In genomic region chr3:184806567-184807271, GRCh38 we compare ENCODE assay signal across 22 cellular contexts. TPM values are rescaled to one million over a fixed set of nuclear protein-coding genes. Genes with fewer than 3 reads are reported as not detected.
DNase-seq lines count a peak whose midpoint lies in the region; TF ChIP-seq lines count a peak whose summit lies in the region.
"Had no signal": no experiment of that assay in that cellular context is flagged by ENCODE, and none has a peak within 500 bp of the region (broad histone marks: within the 10 kb centered on the region; RNA-seq: fewer than 3 reads in every experiment).

No MANE protein-coding gene starts in this region.

- peak overlapping the region; percentile 37 for H3K27ac Mint-ChIP-seq in dendritic cell treated with granulocyte-macrophage colony-stimulating factor and Interleukin-4, amounts not matched to agents 40 ng/mL and 50 ng/mL, for 4 days
- H3K27ac Mint-ChIP-seq: activated CD4-positive, alpha-beta T cell treated with anti-CD3 and anti-CD28 coated beads, Interleukin-2, amount 10 ng/mL, durations not matched to agents 24 days and 14 days; activated naive CD4-positive, alpha-beta T cell treated with anti-CD3 and anti-CD28 coated beads for 36 hours; CD4-positive, alpha-beta memory T cell had no signal

- peaks cover 45% of the 10 kb centered on the region for H3K4me1 Mint-ChIP-seq in dendritic cell treated with granulocyte-macrophage colony-stimulating factor and Interleukin-4, amounts not matched to agents 40 ng/mL and 50 ng/mL, for 4 days (ENCODE audit: low read depth)

- H3K27me3 ChIP-seq in neutrophil (peaks cover 1% of the 10 kb centered on the region), BE2C (no peaks in the 10 kb centered on the region), dorsolateral prefrontal cortex (peaks cover 0 to 8% (median 0%) of the 10 kb centered on the region in 45 donors)

- H3K4me3 Mint-ChIP-seq in dendritic cell treated with granulocyte-macrophage colony-stimulating factor and Interleukin-4, amounts not matched to agents 40 ng/mL and 50 ng/mL, for 4 days, result no peak overlapping the region
- H3K4me3 Mint-ChIP-seq: activated CD4-positive, alpha-beta T cell treated with anti-CD3 and anti-CD28 coated beads, Interleukin-2, amount 10 ng/mL, durations not matched to agents 24 days and 14 days; activated naive CD4-positive, alpha-beta T cell treated with anti-CD3 and anti-CD28 coated beads for 36 hours; activated T-cell treated with anti-CD3 and anti-CD28 coated beads, Interleukin-2, amount 50 U/mL, for 4 hours; CD4-positive, alpha-beta memory T cell; IgD-negative memory B cell had no signal

- H3K36me3 ChIP-seq in neutrophil (no peaks in the 10 kb centered on the region), BE2C (no peaks in the 10 kb centered on the region)

- H3K27ac ChIP-seq in neutrophil, result peak overlapping the region; percentile 98
- H3K27ac ChIP-seq in dorsolateral prefrontal cortex, result no peak overlapping the region
- H3K27ac ChIP-seq: RWPE1 had no signal

- intact Hi-C loops in dendritic cell treated with granulocyte-macrophage colony-stimulating factor and Interleukin-4, amounts not matched to agents 40 ng/mL and 50 ng/mL, for 4 days (cut with micrococcal nuclease), result no loop called here
- intact Hi-C loops in dorsolateral prefrontal cortex (cut with DNase I), result no loop called here

- in situ Hi-C loops in G401 (cut with HindIII; ENCODE audit: low sequenced_read_pairs), result no loop called here

- TF ChIP-seq CTCF in neutrophil (IDR thresholded peaks at IDR 0.05) (no peak), BE2C (IDR thresholded peaks at IDR 0.05; ENCODE audit: low read depth, low read length) (no peak), dorsolateral prefrontal cortex (IDR thresholded peaks at IDR 0.05 in 54 of 56, conservative IDR thresholded peaks at IDR 0.05 in 2 of 56; ENCODE audit: low read depth in 1 of 56, partially characterized antibody in 56 of 56) (no peak)

- H3K9me3 ChIP-seq in neutrophil (no peaks in the 10 kb centered on the region), BE2C (no peaks in the 10 kb centered on the region)

- H3K4me3 ChIP-seq in neutrophil (ENCODE audit: low read depth in 1 of 2, low read length in 1 of 2), result no peak overlapping the region
- H3K4me3 ChIP-seq in BE2C (ENCODE audit: low read depth, low read length), result no peak overlapping the region
- no peak overlapping the region for H3K4me3 ChIP-seq in dorsolateral prefrontal cortex

- DNase-seq in G401 (ENCODE audit: low spot score) (peak; percentile 33), M059J (ENCODE audit: low read depth) (peak; percentile 42), BE2C (no peak), dorsolateral prefrontal cortex (no peak)
- no peak for DNase-seq in activated effector memory CD4-positive, alpha-beta T cell treated with anti-CD3 and anti-CD28 coated beads, Interleukin-2, amount 50 U/mL, for 16 hours
- DNase-seq: activated CD4-positive, alpha-beta T cell treated with anti-CD3 and anti-CD28 coated beads, Interleukin-2, amount 10 ng/mL, durations not matched to agents 24 days and 14 days; activated naive CD4-positive, alpha-beta T cell treated with anti-CD3 and anti-CD28 coated beads for 36 hours; activated T-cell treated with anti-CD3 and anti-CD28 coated beads, Interleukin-2, amount 50 U/mL, for 4 hours; amygdala; CD4-positive, alpha-beta memory T cell; dermis blood vessel endothelial cell; GOT3; NCI-H1436; NCI-H774; occipital lobe; retina; stimulated activated CD4-positive, alpha-beta T cell treated with anti-CD3 and anti-CD28 coated beads, Interleukin-4, amount 100 ng/mL, for 24 hours; stimulated activated naive CD4-positive, alpha-beta T cell had no signal

- peaks cover under 1% of the 10 kb centered on the region for H3K36me3 Mint-ChIP-seq in dendritic cell treated with granulocyte-macrophage colony-stimulating factor and Interleukin-4, amounts not matched to agents 40 ng/mL and 50 ng/mL, for 4 days (ENCODE audit: low read depth)
- H3K36me3 Mint-ChIP-seq: CD4-positive, alpha-beta memory T cell; IgD-negative memory B cell had no signal

- H3K27me3 Mint-ChIP-seq in dendritic cell treated with granulocyte-macrophage colony-stimulating factor and Interleukin-4, amounts not matched to agents 40 ng/mL and 50 ng/mL, for 4 days, result no peaks in the 10 kb centered on the region

- H3K9me3 Mint-ChIP-seq in dendritic cell treated with granulocyte-macrophage colony-stimulating factor and Interleukin-4, amounts not matched to agents 40 ng/mL and 50 ng/mL, for 4 days, result no peaks in the 10 kb centered on the region
- H3K9me3 Mint-ChIP-seq: activated naive CD4-positive, alpha-beta T cell treated with anti-CD3 and anti-CD28 coated beads for 36 hours; activated T-cell treated with anti-CD3 and anti-CD28 coated beads, Interleukin-2, amount 50 U/mL, for 4 hours; CD4-positive, alpha-beta memory T cell; IgD-negative memory B cell had no signal

- H3K4me1 ChIP-seq in neutrophil (ENCODE audit: control insufficient read depth in 1 of 2, insufficient read depth in 1 of 2, low read depth in 1 of 2, low read length in 1 of 2) (peaks cover 46 to 60% of the 10 kb centered on the region in 2 experiments), BE2C (peaks cover 3% of the 10 kb centered on the region; the same call in 1 of the 2 replicates)

RNA-seq across cellular contexts. Expression of gene VPS8, which starts 5.2 kb away (rescaled TPM):
- total RNA-seq in G401 (2014; rRNA removed; shearing (Covaris generic)), result 38.4 and 59.3 TPM in 2 replicates
- 31.4 and 35.4 TPM in 2 replicates for total RNA-seq in M059J (2014; rRNA removed; shearing (Covaris generic))
- polyA plus RNA-seq in BE2C (2012; ENCODE audit: insufficient read depth, insufficient read length, low read depth), result 16.2 TPM
- 100 to 1,000 TPM in 98 of 120 experiments, 10 to 100 TPM in 22; 78.0 to 146 (median 110) TPM for total RNA-seq in dorsolateral prefrontal cortex

Comparison
In these comparisons a context has a peak if more than half of its experiments do, and no peak if none do; other contexts are left out.
1. DNase-seq: peak in G401 (single experiment) and M059J (single experiment); none in BE2C (single experiment), activated effector memory CD4-positive, alpha-beta T cell treated with anti-CD3 and anti-CD28 coated beads, Interleukin-2, amount 50 U/mL, for 16 hours (single experiment) and dorsolateral prefrontal cortex (0 of 10).